9 cellular contexts compared by ENCODE assay signal in genomic region chr6:54335871-54336270, GRCh38. TPM values are rescaled to one million over a fixed set of nuclear protein-coding genes. Genes with fewer than 3 reads are reported as not detected.
DNase-seq lines count a peak whose midpoint lies in the region; ATAC-seq and TF ChIP-seq lines count a peak whose summit lies in the region.
"Had no signal": no experiment of that assay in that cellular context is flagged by ENCODE, and none has a peak within 500 bp of the region (broad histone marks: within the 10 kb centered on the region; RNA-seq: fewer than 3 reads in every experiment).

No MANE protein-coding gene starts in this region.

- H3K27ac ChIP-seq in SJCRH30: 0 out of 2 replicates have a peak overlapping the region, but pooled peaks have one; percentile 7
- no peak overlapping the region for H3K27ac ChIP-seq in gastrocnemius medialis

- H3K4me1 ChIP-seq in SJCRH30 (peaks cover 11% of the 10 kb centered on the region), gastrocnemius medialis (no peaks in the 10 kb centered on the region)

- in situ Hi-C loops in gastrocnemius medialis (cut with MboI; ENCODE audit: low sequenced_read_pairs in 4 of 4): no loop called here

- intact Hi-C loops in gastrocnemius medialis (cut with DNase I; ENCODE audit: low total_unique reads): no loop called here

- no peak overlapping the region for H3K4me3 ChIP-seq in SJCRH30
- H3K4me3 ChIP-seq in gastrocnemius medialis: no peak overlapping the region

- no peak for TF ChIP-seq CTCF in gastrocnemius medialis (IDR thresholded peaks at IDR 0.05 in 4 of 5, conservative IDR thresholded peaks at IDR 0.05 in 1 of 5)

- DNase-seq in H4 (ENCODE audit: low spot score): peak; percentile 88
- DNase-seq in SJCRH30: peak; percentile 22 to 49
- DNase-seq in fibroblast of the conjunctiva (ENCODE audit: low read depth): peak; percentile 27
- DNase-seq in gastrocnemius medialis: no peak
- no peak for DNase-seq in occipital lobe (lab: John Stamatoyannopoulos, UW)
- no peak for DNase-seq in hippocampal formation (lab: John Stamatoyannopoulos, UW)
- DNase-seq in stimulated activated naive CD8-positive, alpha-beta T cell treated with anti-CD3 and anti-CD28 coated beads, Interleukin-15, Interleukin-2, amounts not matched to agents 100 U/mL and 50 U/mL, for 24 hours: no peak

- no peaks in the 10 kb centered on the region for H3K36me3 ChIP-seq in SJCRH30
- no peaks in the 10 kb centered on the region for H3K36me3 ChIP-seq in gastrocnemius medialis

- no peak for TF ChIP-seq POLR2A in gastrocnemius medialis (IDR thresholded peaks at IDR 0.05)

- H3K9me3 ChIP-seq in SJCRH30 (replicated peaks) (0 out of 2 replicates have a peak, but pooled peaks cover 2% of the 10 kb centered on the region), gastrocnemius medialis (no peaks in the 10 kb centered on the region)

- no peaks in the 10 kb centered on the region for H3K27me3 ChIP-seq in SJCRH30
- H3K27me3 ChIP-seq in gastrocnemius medialis: no peaks in the 10 kb centered on the region

- ATAC-seq in gastrocnemius medialis (peak; percentile 33 to 39), GM19328 (IDR thresholded peaks at IDR 0.05; ENCODE audit: unreplicated experiment) (no peak)
- no peak for ATAC-seq in stimulated activated naive CD8-positive, alpha-beta T cell treated with anti-CD3 and anti-CD28 coated beads, Interleukin-15, Interleukin-2, amounts not matched to agents 100 U/mL and 50 U/mL, for 24 hours

RNA-seq across cellular contexts. Expression of gene TINAG, which starts 27.6 kb away (rescaled TPM):
- total RNA-seq in H4 (2014; rRNA removed; shearing (Covaris generic)): not detected in 2 replicates
- not detected in 2 replicates for total RNA-seq in SJCRH30 (2014; rRNA removed; shearing (Covaris generic))
- under 1 TPM in 3 of 4 donors, not detected in 1; 0.36 to 0.78 (median 0.41) TPM for total RNA-seq in gastrocnemius medialis
- total RNA-seq in occipital lobe: 0.16 TPM
- total RNA-seq: T-helper 2 cell treated with Interferon-gamma antibody and Interleukin-4, amounts not matched to agents 100 ng/mL and 5 ng/mL, for 36 hours had no signal

Comparison
In these comparisons a context has a peak if more than half of its experiments do, and no peak if none do; other contexts are left out.
1. DNase-seq: peak in H4 (single experiment), SJCRH30 (2 of 2) and fibroblast of the conjunctiva (single experiment); none in gastrocnemius medialis (0 of 2), occipital lobe (single experiment), hippocampal formation (0 of 2) and stimulated activated naive CD8-positive, alpha-beta T cell treated with anti-CD3 and anti-CD28 coated beads, Interleukin-15, Interleukin-2, amounts not matched to agents 100 U/mL and 50 U/mL, for 24 hours (single experiment).
2. ATAC-seq: peak in gastrocnemius medialis (2 of 2); none in stimulated activated naive CD8-positive, alpha-beta T cell treated with anti-CD3 and anti-CD28 coated beads, Interleukin-15, Interleukin-2, amounts not matched to agents 100 U/mL and 50 U/mL, for 24 hours (single experiment) and GM19328 (single experiment).